In genomic region chr17:43528319-43528987, GRCh38 we compare ENCODE assay signal across 17 cellular contexts. TPM values are rescaled to one million over a fixed set of nuclear protein-coding genes. Genes with fewer than 3 reads are reported as not detected.
DNase-seq lines count a peak whose midpoint lies in the region; ATAC-seq and TF ChIP-seq lines count a peak whose summit lies in the region.
"Had no signal": no experiment of that assay in that cellular context is flagged by ENCODE, and none has a peak within 500 bp of the region (broad histone marks: within the 10 kb centered on the region; RNA-seq: fewer than 3 reads in every experiment).

No MANE protein-coding gene starts in this region.

- H3K79me2 ChIP-seq in GM23338 (replicated peaks; ENCODE audit: insufficient read depth): no peaks in the 10 kb centered on the region

- POLR2A ChIA-PET in WTC11 (lab: Charles Lee): interaction anchor here (0.5 to 2.2 kb wide), 4 partner anchors 13 to 199 kb away, joined by 3 to 6 read pairs (median 4); partner anchors contain the start of gene ETV4

- H3K4me2 ChIP-seq in GM23338: no peak overlapping the region

- no peak for ATAC-seq in GM23338
- no peak for ATAC-seq in WTC11
- ATAC-seq in right cardiac atrium: peak; percentile 48 to 59
- ATAC-seq in activated T-helper 17 cell treated with anti-CD3 and anti-CD28 coated beads, Interleukin-2, amount 50 U/mL, for 72 hours (replicated peaks): no peak
- no peak for ATAC-seq in GM18867 (IDR thresholded peaks at IDR 0.05; ENCODE audit: unreplicated experiment)
- ATAC-seq: activated naive CD8-positive, alpha-beta T cell treated with anti-CD3 and anti-CD28 coated beads, Interleukin-2, amount 50 U/mL, for 24 hours; naive thymus-derived CD8-positive, alpha-beta T cell had no signal

- peak overlapping the region; percentile 46; the same call in 2 of the 3 replicates for H3K4me3 Mint-ChIP-seq in GM23338
- no peak overlapping the region for H3K4me3 Mint-ChIP-seq in WTC11
- H3K4me3 Mint-ChIP-seq in activated T-helper 17 cell treated with anti-CD3 and anti-CD28 coated beads, Interleukin-2, amount 50 U/mL, for 72 hours: no peak overlapping the region
- H3K4me3 Mint-ChIP-seq: activated CD4-positive, alpha-beta T cell treated with anti-CD3 and anti-CD28 coated beads, Interleukin-2, amount 10 ng/mL, durations not matched to agents 24 days and 14 days; activated naive CD8-positive, alpha-beta T cell treated with anti-CD3 and anti-CD28 coated beads, Interleukin-2, amount 50 U/mL, for 24 hours; naive thymus-derived CD8-positive, alpha-beta T cell had no signal

- H3K27me3 Mint-ChIP-seq in GM23338 (ENCODE audit: insufficient read depth, low read depth, poor library complexity): peaks cover 29% of the 10 kb centered on the region
- no peaks in the 10 kb centered on the region for H3K27me3 Mint-ChIP-seq in WTC11 (ENCODE audit: low read depth)
- H3K27me3 Mint-ChIP-seq in activated T-helper 17 cell treated with anti-CD3 and anti-CD28 coated beads, Interleukin-2, amount 50 U/mL, for 72 hours: no peaks in the 10 kb centered on the region
- H3K27me3 Mint-ChIP-seq: activated CD4-positive, alpha-beta T cell treated with anti-CD3 and anti-CD28 coated beads, Interleukin-2, amount 10 ng/mL, durations not matched to agents 24 days and 14 days; activated naive CD8-positive, alpha-beta T cell treated with anti-CD3 and anti-CD28 coated beads, Interleukin-2, amount 50 U/mL, for 24 hours; naive thymus-derived CD8-positive, alpha-beta T cell had no signal

- no peak overlapping the region for H2AFZ ChIP-seq in GM23338

- H3K4me1 ChIP-seq in GM23338 (ENCODE audit: insufficient read depth) (peaks cover 57% of the 10 kb centered on the region), right cardiac atrium (ENCODE audit: control insufficient read depth, insufficient read depth, low read length) (peaks cover 18% of the 10 kb centered on the region)

- no peak for DNase-seq in GM23338 (ENCODE audit: low spot score)
- no peak for DNase-seq in WTC11 (ENCODE audit: low spot score)
- peak; percentile 41 to 75 (median 75) for DNase-seq in right cardiac atrium
- DNase-seq in pons (ENCODE audit: low spot score): peak; percentile 83
- DNase-seq in germinal center (ENCODE audit: low spot score): no peak
- no peak for DNase-seq in activated CD4-positive, CD25-positive, alpha-beta regulatory T cell (lab: John Stamatoyannopoulos, UW)
- DNase-seq: activated CD4-positive, alpha-beta T cell treated with anti-CD3 and anti-CD28 coated beads, Interleukin-2, amount 10 ng/mL, durations not matched to agents 24 days and 14 days; activated naive CD8-positive, alpha-beta T cell treated with anti-CD3 and anti-CD28 coated beads, Interleukin-2, amount 50 U/mL, for 24 hours; naive thymus-derived CD8-positive, alpha-beta T cell; NCI-H2081; NCI-H526; RPMI8226; sigmoid colon; T1000 had no signal

- H3K27me3 ChIP-seq in GM23338 (ENCODE audit: insufficient read depth): no peaks in the 10 kb centered on the region
- H3K27me3 ChIP-seq in right cardiac atrium (ENCODE audit: control insufficient read depth, insufficient read depth): no peaks in the 10 kb centered on the region
- H3K27me3 ChIP-seq: sigmoid colon, upper lobe of left lung had no signal

- no peaks in the 10 kb centered on the region for H3K9me2 ChIP-seq in GM23338 (ENCODE audit: insufficient read depth)

- no peak overlapping the region for H3K4me3 ChIP-seq in GM23338
- no peak overlapping the region for H3K4me3 ChIP-seq in right cardiac atrium (ENCODE audit: low read length)
- H3K4me3 ChIP-seq: sigmoid colon, upper lobe of left lung had no signal

- H3K27ac Mint-ChIP-seq in GM23338 (0 out of 2 replicates have a peak overlapping the region, but pooled peaks have one; percentile 69), WTC11 (peak overlapping the region; percentile 80)
- no peak overlapping the region for H3K27ac Mint-ChIP-seq in activated T-helper 17 cell treated with anti-CD3 and anti-CD28 coated beads, Interleukin-2, amount 50 U/mL, for 72 hours
- H3K27ac Mint-ChIP-seq: activated CD4-positive, alpha-beta T cell treated with anti-CD3 and anti-CD28 coated beads, Interleukin-2, amount 10 ng/mL, durations not matched to agents 24 days and 14 days; activated naive CD8-positive, alpha-beta T cell treated with anti-CD3 and anti-CD28 coated beads, Interleukin-2, amount 50 U/mL, for 24 hours had no signal

- TF ChIP-seq CTCF in GM23338 (conservative IDR thresholded peaks at IDR 0.05; ENCODE audit: low read depth in 2 of 2) (no peak), WTC11 (IDR thresholded peaks at IDR 0.05) (no peak)

- 67% methylated on average over 13 of the region's 13 CpGs for WGBS in right cardiac atrium

- H3K36me3 Mint-ChIP-seq in GM23338 (ENCODE audit: low read depth) (peaks cover 69% of the 10 kb centered on the region), WTC11 (peaks cover 32% of the 10 kb centered on the region)
- peaks cover 32% of the 10 kb centered on the region for H3K36me3 Mint-ChIP-seq in activated T-helper 17 cell treated with anti-CD3 and anti-CD28 coated beads, Interleukin-2, amount 50 U/mL, for 72 hours (ENCODE audit: low read depth)

- CTCF ChIA-PET in WTC11 (lab: Charles Lee): interaction anchor here (0.5 to 1.9 kb wide), 2 partner anchors 9 to 238 kb away, joined by 3 to 5 read pairs; no protein-coding TSS in a partner anchor

- H3K4me1 Mint-ChIP-seq in GM23338 (peaks cover 80% of the 10 kb centered on the region), WTC11 (peaks cover 79% of the 10 kb centered on the region)
- no peaks in the 10 kb centered on the region for H3K4me1 Mint-ChIP-seq in activated T-helper 17 cell treated with anti-CD3 and anti-CD28 coated beads, Interleukin-2, amount 50 U/mL, for 72 hours
- H3K4me1 Mint-ChIP-seq: activated CD4-positive, alpha-beta T cell treated with anti-CD3 and anti-CD28 coated beads, Interleukin-2, amount 10 ng/mL, durations not matched to agents 24 days and 14 days; activated naive CD8-positive, alpha-beta T cell treated with anti-CD3 and anti-CD28 coated beads, Interleukin-2, amount 50 U/mL, for 24 hours had no signal

- H3K9me3 Mint-ChIP-seq in GM23338: no peaks in the 10 kb centered on the region
- no peaks in the 10 kb centered on the region for H3K9me3 Mint-ChIP-seq in WTC11
- no peaks in the 10 kb centered on the region for H3K9me3 Mint-ChIP-seq in activated T-helper 17 cell treated with anti-CD3 and anti-CD28 coated beads, Interleukin-2, amount 50 U/mL, for 72 hours
- H3K9me3 Mint-ChIP-seq: activated CD4-positive, alpha-beta T cell treated with anti-CD3 and anti-CD28 coated beads, Interleukin-2, amount 10 ng/mL, durations not matched to agents 24 days and 14 days; activated naive CD8-positive, alpha-beta T cell treated with anti-CD3 and anti-CD28 coated beads, Interleukin-2, amount 50 U/mL, for 24 hours; naive thymus-derived CD8-positive, alpha-beta T cell had no signal

- H4K20me1 ChIP-seq in GM23338 (replicated peaks; ENCODE audit: insufficient read depth): 0 out of 2 replicates have a peak, but pooled peaks cover 3% of the 10 kb centered on the region

- H3K36me3 ChIP-seq in GM23338 (ENCODE audit: insufficient read depth): peaks cover 26% of the 10 kb centered on the region; the same call in 1 of the 2 replicates

- no peaks in the 10 kb centered on the region for H3K9me3 ChIP-seq in right cardiac atrium (ENCODE audit: control insufficient read depth, low read length)
- H3K9me3 ChIP-seq: sigmoid colon, upper lobe of left lung had no signal

- H3F3A ChIP-seq in GM23338 (replicated peaks; ENCODE audit: low read depth): peaks cover 61% of the 10 kb centered on the region

- H3K27ac ChIP-seq in GM23338 (ENCODE audit: low read depth) (peak overlapping the region; percentile 59; the same call in 1 of the 2 replicates), right cardiac atrium (ENCODE audit: low read length) (peak overlapping the region; percentile 86)
- H3K27ac ChIP-seq: sigmoid colon, upper lobe of left lung had no signal

- intact Hi-C loops in right cardiac atrium (cut with DNase I): no loop called here

TF ChIP-seq in WTC11, 78 proteins besides CTCF, POLR2A, EP300 and RAD21 (continues in another document):
- no peak for TF ChIP-seq NFYB (CRISPR knock-in tag; conservative IDR thresholded peaks at IDR 0.05; ENCODE audit: low read depth)
- TF ChIP-seq ATF2 (CRISPR knock-in tag; IDR thresholded peaks at IDR 0.05; ENCODE audit: borderline replicate concordance, low read depth): no peak
- TF ChIP-seq SMAD4 (CRISPR knock-in tag; IDR thresholded peaks at IDR 0.05): no peak
- no peak for TF ChIP-seq ERG (CRISPR knock-in tag; IDR thresholded peaks at IDR 0.05)

RNA-seq across cellular contexts. Expression of gene ETV4, which starts 17.7 kb away (rescaled TPM):
- total RNA-seq in GM23338 (2014; rRNA removed; shearing (Covaris generic)): 126 and 149 TPM in 2 replicates
- polyA plus RNA-seq in GM23338 (2016; fragmentation: Nextera tagmentation; extraction: Ambion mirVana) (93.1 and 97.2 TPM in 2 replicates), right cardiac atrium (0.27 TPM)
- total RNA-seq in WTC11 (2021) (147 to 195 TPM (median 147 TPM) in 3 replicates), right cardiac atrium (1 to 10 TPM in 1 of 4 donors, under 1 TPM in 2, not detected in 1; 0.14 to 2.1 (median 0.59) TPM)
- under 1 TPM; 0.56 to 0.61 TPM for total RNA-seq in activated T-helper 17 cell treated with anti-CD3 and anti-CD28 coated beads, Interleukin-2, amount 50 U/mL, for 72 hours
- total RNA-seq: naive thymus-derived CD8-positive, alpha-beta T cell had no signal

RNA-seq across cellular contexts. Expression of gene DHX8, which starts 44.7 kb away (rescaled TPM):
- 27.3 and 35.3 TPM in 2 replicates for total RNA-seq in GM23338 (2014; rRNA removed; shearing (Covaris generic))
- polyA plus RNA-seq in GM23338 (2016; fragmentation: Nextera tagmentation; extraction: Ambion mirVana) (81.1 and 89.2 TPM in 2 replicates), right cardiac atrium (12.8 TPM)
- total RNA-seq in WTC11 (2021) (47.9 to 58.5 TPM (median 58.3 TPM) in 3 replicates), right cardiac atrium (10 to 100 TPM; 23.1 to 38.8 (median 29.2) TPM)
- 10 to 100 TPM; 34.0 to 51.1 TPM for total RNA-seq in activated T-helper 17 cell treated with anti-CD3 and anti-CD28 coated beads, Interleukin-2, amount 50 U/mL, for 72 hours

Comparison
In these comparisons a context has a peak if more than half of its experiments do, and no peak if none do; other contexts are left out.
1. ATAC-seq: peak in right cardiac atrium (2 of 2); none in GM23338 (single experiment), WTC11 (single experiment), activated T-helper 17 cell treated with anti-CD3 and anti-CD28 coated beads, Interleukin-2, amount 50 U/mL, for 72 hours (single experiment) and GM18867 (single experiment).
2. DNase-seq: peak in right cardiac atrium (3 of 3) and pons (single experiment); none in GM23338 (single experiment), WTC11 (single experiment), germinal center (single experiment) and activated CD4-positive, CD25-positive, alpha-beta regulatory T cell (0 of 4).
3. RNA of gene ETV4, which starts 17.7 kb away (total RNA-seq): 147 to 195 TPM in WTC11 and 126 to 149 TPM in GM23338; 0.56 to 0.61 TPM in activated T-helper 17 cell treated with anti-CD3 and anti-CD28 coated beads, Interleukin-2, amount 50 U/mL, for 72 hours and 0.14 to 2.1 TPM in right cardiac atrium; every median in the first group is over 10 times any median in the second.